14 cellular contexts compared by ENCODE assay signal in genomic region chrX:295136-295535, GRCh38.
"Had no signal": no experiment of that assay in that cellular context is flagged by ENCODE, and none has a peak within 500 bp of the region (broad histone marks: within the 10 kb centered on the region; RNA-seq: fewer than 3 reads in every experiment).

No MANE protein-coding gene starts in this region.

- H3K27me3 Mint-ChIP-seq: activated naive CD8-positive, alpha-beta T cell treated with anti-CD3 and anti-CD28 coated beads, Interleukin-2, amount 10 ng/mL, durations not matched to agents 7 days and 5 days; naive thymus-derived CD4-positive, alpha-beta T cell; stimulated activated naive CD8-positive, alpha-beta T cell treated with anti-CD3 and anti-CD28 coated beads, Interleukin-15, Interleukin-2, amounts not matched to agents 100 ng/mL and 50 ng/mL, for 24 hours had no signal

- H3K27ac Mint-ChIP-seq: activated naive CD8-positive, alpha-beta T cell treated with anti-CD3 and anti-CD28 coated beads, Interleukin-2, amount 10 ng/mL, durations not matched to agents 7 days and 5 days; naive thymus-derived CD4-positive, alpha-beta T cell; stimulated activated naive CD8-positive, alpha-beta T cell treated with anti-CD3 and anti-CD28 coated beads, Interleukin-15, Interleukin-2, amounts not matched to agents 100 ng/mL and 50 ng/mL, for 24 hours had no signal

- H3K9me3 ChIP-seq: pancreas, thoracic aorta had no signal

- H3K9me3 Mint-ChIP-seq: activated naive CD8-positive, alpha-beta T cell treated with anti-CD3 and anti-CD28 coated beads, Interleukin-2, amount 10 ng/mL, durations not matched to agents 7 days and 5 days; naive thymus-derived CD4-positive, alpha-beta T cell; stimulated activated naive CD8-positive, alpha-beta T cell treated with anti-CD3 and anti-CD28 coated beads, Interleukin-15, Interleukin-2, amounts not matched to agents 100 ng/mL and 50 ng/mL, for 24 hours had no signal

- DNase-seq: activated CD4-positive, CD25-positive, alpha-beta regulatory T cell treated with anti-CD3 and anti-CD28 coated beads, Interleukin-2, amount 50 U/mL, for 72 hours; activated CD8-positive, alpha-beta memory T cell treated with anti-CD3 and anti-CD28 coated beads for 24 hours; activated naive CD8-positive, alpha-beta T cell treated with anti-CD3 and anti-CD28 coated beads, Interleukin-2, amount 10 ng/mL, durations not matched to agents 7 days and 5 days; brain microvascular endothelial cell; effector CD8-positive, alpha-beta T cell; foreskin fibroblast; glutamatergic neuron; mammary epithelial cell; naive thymus-derived CD4-positive, alpha-beta T cell; small intestine; stimulated activated CD4-positive, alpha-beta T cell treated with anti-CD3 and anti-CD28 coated beads, Interleukin-4, amount 100 ng/mL, for 4 hours had no signal

- ATAC-seq: naive thymus-derived CD4-positive, alpha-beta T cell; pancreas had no signal

- H3K4me1 Mint-ChIP-seq: activated naive CD8-positive, alpha-beta T cell treated with anti-CD3 and anti-CD28 coated beads, Interleukin-2, amount 10 ng/mL, durations not matched to agents 7 days and 5 days; naive thymus-derived CD4-positive, alpha-beta T cell had no signal

- H3K4me3 Mint-ChIP-seq: activated naive CD8-positive, alpha-beta T cell treated with anti-CD3 and anti-CD28 coated beads, Interleukin-2, amount 10 ng/mL, durations not matched to agents 7 days and 5 days; naive thymus-derived CD4-positive, alpha-beta T cell; stimulated activated naive CD8-positive, alpha-beta T cell treated with anti-CD3 and anti-CD28 coated beads, Interleukin-15, Interleukin-2, amounts not matched to agents 100 ng/mL and 50 ng/mL, for 24 hours had no signal

- H3K4me3 ChIP-seq: pancreas, thoracic aorta had no signal

- H3K27me3 ChIP-seq: brain microvascular endothelial cell, pancreas had no signal

- H3K4me1 ChIP-seq: pancreas had no signal

- H3K27ac ChIP-seq: brain microvascular endothelial cell, pancreas, thoracic aorta had no signal
